In genomic region chr1:214602764-214603657, GRCh38 we compare ENCODE assay signal across 8 cellular contexts. TPM values are rescaled to one million over a fixed set of nuclear protein-coding genes. Genes with fewer than 3 reads are reported as not detected.
A peak's percentile ranks its signal among the peaks of the same experiment; 100 is the strongest.
DNase-seq lines count a peak whose midpoint lies in the region; ATAC-seq and TF ChIP-seq lines count a peak whose summit lies in the region.

Gene CENPF (plus strand): TSS chr1:214603195. CDS start chr1:214613755, 10,560 bp downstream.

- peaks cover 3% of the 10 kb centered on the region for H3K27me3 Mint-ChIP-seq in WTC11 (ENCODE audit: low read depth)

- DNase-seq in AG09309 (ENCODE audit: low read depth) (peak; percentile 96), NCI-H226 (peak; percentile 89), WTC11 (ENCODE audit: low spot score) (peak; percentile 96), iris pigment epithelial cell (ENCODE audit: low read depth) (peak; percentile 99)
- DNase-seq in central memory CD4-positive, alpha-beta T cell = peak; percentile 95
- peak; percentile 85 for DNase-seq in stimulated activated CD4-positive, alpha-beta T cell treated with anti-CD3 and anti-CD28 coated beads, Interleukin-12 subunit alpha, Interleukin-12 subunit beta, amount 100 ng/mL, for 4 hours

- peaks cover 19% of the 10 kb centered on the region for H3K4me1 Mint-ChIP-seq in WTC11

- H3K36me3 Mint-ChIP-seq in WTC11 = no peaks in the 10 kb centered on the region; the same call in 1 of the 2 replicates

- ATAC-seq in GM18909 (IDR thresholded peaks at IDR 0.05; ENCODE audit: poor library complexity, unreplicated experiment) (peak; percentile 98), HG03175 (IDR thresholded peaks at IDR 0.05; ENCODE audit: unreplicated experiment) (peak; percentile 100), WTC11 (peak; percentile 96)

- peak within 1 kb of the TSS; percentile 90 for H3K27ac Mint-ChIP-seq in WTC11

- peak within 1 kb of the TSS; percentile 94 for H3K4me3 ChIP-seq in AG09309 (ENCODE audit: control insufficient read depth, low read depth, low read length)

- H3K4me3 Mint-ChIP-seq in WTC11 = peak within 1 kb of the TSS; percentile 96

- POLR2A ChIA-PET in WTC11 (lab: Charles Lee) = interaction anchor here (0.6 to 3.9 kb wide), 6 partner anchors 9 to 1587 kb away, joined by 3 to 27 read pairs (median 3); partner anchors contain the start of gene PTPN14

- CTCF ChIA-PET in WTC11 (lab: Charles Lee) = interaction anchor here (1.0 to 3.2 kb wide), 2 partner anchors 270 to 274 kb away, joined by 3 to 18 read pairs; no protein-coding TSS in a partner anchor

- peak; percentile 19 for TF ChIP-seq CTCF in AG09309 (IDR thresholded peaks at IDR 0.05; ENCODE audit: control insufficient read depth, insufficient read depth, low read depth, low read length, missing control alignments)
- no peak for TF ChIP-seq CTCF in WTC11 (IDR thresholded peaks at IDR 0.05)

- H3K9me3 Mint-ChIP-seq in WTC11 = no peaks in the 10 kb centered on the region

TF ChIP-seq in WTC11, 78 proteins besides CTCF, POLR2A, EP300 and RAD21 (continues in another document):
- TF ChIP-seq SMAD4 (CRISPR knock-in tag; IDR thresholded peaks at IDR 0.05) (no peak), HMGA2 (CRISPR knock-in tag; IDR thresholded peaks at IDR 0.05) (no peak), JAZF1 (CRISPR knock-in tag; IDR thresholded peaks at IDR 0.05) (no peak), ZMAT4 (CRISPR knock-in tag; IDR thresholded peaks at IDR 0.05) (no peak), ZNF121 (CRISPR knock-in tag; IDR thresholded peaks at IDR 0.05) (no peak), AFF4 (CRISPR knock-in tag; IDR thresholded peaks at IDR 0.05; ENCODE audit: borderline replicate concordance) (0 out of 2 replicates have a peak, but pooled peaks have one; percentile 24), FOXP1 (CRISPR knock-in tag; IDR thresholded peaks at IDR 0.05; ENCODE audit: borderline replicate concordance) (peak; percentile 66; the same call in 1 of the 2 replicates), TEAD1 (CRISPR knock-in tag; IDR thresholded peaks at IDR 0.05) (peak; percentile 65; the same call in 1 of the 2 replicates), SP1 (CRISPR knock-in tag; conservative IDR thresholded peaks at IDR 0.05) (peak; percentile 41), KAT7 (CRISPR knock-in tag; IDR thresholded peaks at IDR 0.05; ENCODE audit: borderline replicate concordance) (no peak; the same call in 1 of the 2 replicates), GABPB1 (CRISPR knock-in tag; IDR thresholded peaks at IDR 0.05) (peak; percentile 88), NR1H2 (CRISPR knock-in tag; IDR thresholded peaks at IDR 0.05) (no peak), HMGXB4 (CRISPR knock-in tag; IDR thresholded peaks at IDR 0.05) (0 out of 2 replicates have a peak, but pooled peaks have one; percentile 70), NFE2L1 (CRISPR knock-in tag; IDR thresholded peaks at IDR 0.05) (no peak), JUN (CRISPR knock-in tag; IDR thresholded peaks at IDR 0.05) (no peak), ZNF317 (CRISPR knock-in tag; IDR thresholded peaks at IDR 0.05; ENCODE audit: borderline replicate concordance, low read depth) (peak; percentile 52), TCF7 (CRISPR knock-in tag; IDR thresholded peaks at IDR 0.05; ENCODE audit: low read depth) (no peak), E2F5 (CRISPR knock-in tag; IDR thresholded peaks at IDR 0.05) (peak; percentile 25; the same call in 1 of the 2 replicates), ZNF232 (CRISPR knock-in tag; IDR thresholded peaks at IDR 0.05) (peak; percentile 82; the same call in 1 of the 2 replicates), MAX (CRISPR knock-in tag; IDR thresholded peaks at IDR 0.05) (peak; percentile 97), ATF2 (CRISPR knock-in tag; IDR thresholded peaks at IDR 0.05; ENCODE audit: borderline replicate concordance, low read depth) (no peak), FOXK1 (CRISPR knock-in tag; IDR thresholded peaks at IDR 0.05) (peak; percentile 92), OVOL2 (CRISPR knock-in tag; IDR thresholded peaks at IDR 0.05; ENCODE audit: borderline replicate concordance) (no peak)

RNA-seq across cellular contexts. Expression of gene CENPF, which starts in this region (rescaled TPM):
- total RNA-seq in WTC11 (2021) = 137 to 166 TPM (median 143 TPM) in 3 replicates

Comparison
In these comparisons a context has a peak if more than half of its experiments do, and no peak if none do; other contexts are left out.
1. Peak in every context shown above with its lines: DNase-seq, ATAC-seq and H3K4me3 ChIP-seq.